In the genomic region with DNA sequence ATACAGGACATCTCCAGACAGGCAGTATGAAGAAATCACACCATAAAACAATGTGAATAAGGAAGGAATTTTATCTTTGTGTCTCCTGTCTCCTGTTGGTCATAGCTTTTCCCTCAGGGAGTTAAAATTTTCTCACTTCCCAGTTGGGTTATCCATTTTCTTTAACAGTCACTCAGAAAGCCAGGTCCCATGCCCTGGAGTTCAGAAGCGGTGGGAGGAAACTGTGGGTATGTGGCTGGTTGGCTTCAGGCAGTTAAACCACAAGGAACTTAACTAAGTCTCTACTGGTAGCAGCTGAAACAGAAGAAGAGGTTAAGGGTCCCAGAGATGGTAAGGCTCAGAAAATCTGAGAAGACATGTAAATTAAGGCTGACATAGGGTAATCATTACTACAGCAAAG, we compare ENCODE assay signal across 23 cellular contexts. TPM values are rescaled to one million over a fixed set of nuclear protein-coding genes. Genes with fewer than 3 reads are reported as not detected.
DNase-seq lines count a peak whose midpoint lies in the region; ATAC-seq and TF ChIP-seq lines count a peak whose summit lies in the region.
"Had no signal": no experiment of that assay in that cellular context is flagged by ENCODE, and none has a peak within 500 bp of the region (broad histone marks: within the 10 kb centered on the region; RNA-seq: fewer than 3 reads in every experiment).

No MANE protein-coding gene starts in this region.

- H3K4me3 ChIP-seq in Jurkat, Clone E6-1 (ENCODE audit: low read length): peak overlapping the region; percentile 22
- H3K4me3 ChIP-seq in thyroid gland (replicated peaks in 1 of 3): no peak overlapping the region
- H3K4me3 ChIP-seq: body of pancreas, GM12878, ovary, right atrium auricular region, stomach, transverse colon had no signal

- H3K9me3 ChIP-seq in thyroid gland: no peaks in the 10 kb centered on the region
- H3K9me3 ChIP-seq: body of pancreas, ovary, right atrium auricular region, SK-N-SH, stomach, transverse colon had no signal

- TF ChIP-seq POLR2A in thyroid gland (IDR thresholded peaks at IDR 0.05): no peak

- H3K36me3 ChIP-seq in thyroid gland: no peaks in the 10 kb centered on the region
- H3K36me3 ChIP-seq: ovary, right atrium auricular region, stomach, transverse colon had no signal

- peak; percentile 64 for DNase-seq in GDM1 (lab: John Stamatoyannopoulos, UW)
- DNase-seq in Jurkat, Clone E6-1 (ENCODE audit: low read depth, low spot score): peak; percentile 96
- peak; percentile 33 to 55 for DNase-seq in NOMO-1 (lab: John Stamatoyannopoulos, UW; ENCODE audit: unreplicated experiment in 2 of 2)
- DNase-seq in UCSD-AML1 (lab: John Stamatoyannopoulos, UW; ENCODE audit: unreplicated experiment): peak; percentile 43
- DNase-seq in thyroid gland: no peak
- no peak for DNase-seq in T-helper 1 cell
- DNase-seq: activated CD4-positive, alpha-beta T cell treated with anti-CD3 and anti-CD28 coated beads for 1 hour; activated naive CD8-positive, alpha-beta T cell treated with anti-CD3 and anti-CD28 coated beads, Interleukin-2, amount 50 U/mL, for 24 hours; body of pancreas; DMS53; NCI-H187 treated with DMSO at 0.1 percent for 48 hours; NCI-H774; ovary; SK-N-SH; stomach; transverse colon had no signal

- 92 to 93% methylated on average over 1 of the region's 1 CpG for WGBS in thyroid gland, 2 donors

- no peak overlapping the region for H3K27ac ChIP-seq in thyroid gland
- H3K27ac ChIP-seq: body of pancreas, epithelial cell of prostate, ovary, right atrium auricular region, stomach, transverse colon had no signal

- intact Hi-C loops in thyroid gland (cut with DNase I): loop anchor here (10.0 kb wide), 1 partner anchor 122 kb away; no protein-coding TSS in a partner anchor

- peaks cover 0 to 6% of the 10 kb centered on the region in 2 donors for H3K4me1 ChIP-seq in thyroid gland
- H3K4me1 ChIP-seq: right atrium auricular region, transverse colon had no signal

- no peaks in the 10 kb centered on the region for H3K27me3 ChIP-seq in thyroid gland
- H3K27me3 ChIP-seq: body of pancreas, ovary, right atrium auricular region, stomach, transverse colon had no signal

- no peak for ATAC-seq in GM18498 (IDR thresholded peaks at IDR 0.05; ENCODE audit: unreplicated experiment)
- ATAC-seq in GM21576 (IDR thresholded peaks at IDR 0.05; ENCODE audit: unreplicated experiment): no peak
- ATAC-seq: activated naive CD8-positive, alpha-beta T cell treated with anti-CD3 and anti-CD28 coated beads, Interleukin-2, amount 50 U/mL, for 24 hours; body of pancreas; GM12878; left lobe of liver; natural killer cell treated with Interleukin-12 subunit alpha and Interleukin-12 subunit beta and Interleukin-15 and Interleukin-18, amount 100 ng/mL, for 72 hours had no signal

- TF ChIP-seq CTCF in thyroid gland (IDR thresholded peaks at IDR 0.05): no peak

RNA-seq across cellular contexts. Expression of a gene that starts 6.5 kb away (rescaled TPM):
- polyA plus RNA-seq in Jurkat, Clone E6-1 (2012; ENCODE audit: insufficient read depth, insufficient read length): 100 TPM
- total RNA-seq in thyroid gland: 100 to 1,000 TPM in 3 of 4 donors, 10 to 100 TPM in 1; 91.1 to 157 (median 129) TPM

Comparison
In these comparisons a context has a peak if more than half of its experiments do, and no peak if none do; other contexts are left out.
1. DNase-seq: peak in GDM1 (single experiment), Jurkat, Clone E6-1 (single experiment), NOMO-1 (2 of 2) and UCSD-AML1 (single experiment); none in thyroid gland (0 of 2) and T-helper 1 cell (0 of 5).